Comparison of ENCODE assay signal across 13 cellular contexts in the genomic region with DNA sequence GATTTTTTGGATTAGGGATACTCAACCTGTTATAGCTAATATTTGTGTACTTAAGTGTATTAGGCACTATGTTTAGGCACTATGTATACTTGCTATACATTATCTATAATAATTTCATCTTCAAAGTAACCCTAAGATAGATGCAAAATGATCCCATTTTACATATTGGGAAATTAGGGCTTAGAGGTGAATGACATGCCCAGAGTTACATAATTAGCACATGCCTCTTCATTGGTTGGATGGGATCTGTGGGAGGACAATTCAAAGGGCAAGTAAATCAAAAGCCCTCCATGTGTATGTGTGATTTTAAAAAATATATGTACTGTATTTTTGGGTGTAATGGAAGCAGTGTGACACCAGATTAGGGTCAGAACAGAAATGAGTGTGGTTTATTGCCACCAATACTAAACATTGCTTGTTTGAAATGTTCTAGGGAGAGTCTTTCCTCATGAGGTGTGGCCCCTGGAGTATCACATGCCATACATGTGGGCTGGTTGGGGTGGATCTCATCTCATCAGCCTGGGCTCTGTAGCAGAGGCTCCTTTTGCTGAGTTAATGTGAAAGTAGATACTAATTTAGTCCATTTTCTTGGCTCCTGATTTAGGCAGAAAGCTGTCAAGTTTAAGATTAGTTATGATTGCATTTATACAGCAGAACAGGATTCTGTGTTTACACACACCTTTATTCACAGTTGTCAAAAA. TPM values are rescaled to one million over a fixed set of nuclear protein-coding genes. Genes with fewer than 3 reads are reported as not detected.
DNase-seq lines count a peak whose midpoint lies in the region; ATAC-seq and TF ChIP-seq lines count a peak whose summit lies in the region.
"Had no signal": no experiment of that assay in that cellular context is flagged by ENCODE, and none has a peak within 500 bp of the region (broad histone marks: within the 10 kb centered on the region; RNA-seq: fewer than 3 reads in every experiment).

No MANE protein-coding gene starts in this region.

- H3K36me3 ChIP-seq in CD8-positive, alpha-beta memory T cell (ENCODE audit: insufficient read depth, low read length): no peaks in the 10 kb centered on the region
- H3K36me3 ChIP-seq in A673 (ENCODE audit: insufficient read depth, low read length, poor library complexity, severe bottlenecking): no peaks in the 10 kb centered on the region
- H3K36me3 ChIP-seq: breast epithelium, suprapubic skin had no signal

- no peaks in the 10 kb centered on the region for H3K9me3 Mint-ChIP-seq in natural killer cell treated with Interleukin-12 subunit alpha and Interleukin-12 subunit beta and Interleukin-15 and Interleukin-18, amount 100 ng/mL, for 72 hours
- no peaks in the 10 kb centered on the region for H3K9me3 Mint-ChIP-seq in natural killer cell
- no peaks in the 10 kb centered on the region for H3K9me3 Mint-ChIP-seq in stimulated activated naive CD8-positive, alpha-beta T cell treated with anti-CD3 and anti-CD28 coated beads, Interleukin-15, amount 100 ng/mL, for 72 hours
- no peaks in the 10 kb centered on the region for H3K9me3 Mint-ChIP-seq in CD8-positive, alpha-beta memory T cell

- no peaks in the 10 kb centered on the region for H3K27me3 ChIP-seq in CD8-positive, alpha-beta memory T cell (ENCODE audit: insufficient read depth, low read length, poor library complexity, severe bottlenecking)
- no peaks in the 10 kb centered on the region for H3K27me3 ChIP-seq in A673 (replicated peaks; ENCODE audit: insufficient read depth, low read depth, low read length, poor library complexity)
- H3K27me3 ChIP-seq: breast epithelium, suprapubic skin had no signal

- H3K27ac ChIP-seq in CD8-positive, alpha-beta memory T cell (ENCODE audit: low read depth, low read length): no peak overlapping the region
- no peak overlapping the region for H3K27ac ChIP-seq in A673 (ENCODE audit: low read depth, low read length, poor library complexity, severe bottlenecking)
- H3K27ac ChIP-seq: breast epithelium, suprapubic skin had no signal

- H3K27me3 Mint-ChIP-seq in natural killer cell treated with Interleukin-12 subunit alpha and Interleukin-12 subunit beta and Interleukin-15 and Interleukin-18, amount 100 ng/mL, for 72 hours: no peaks in the 10 kb centered on the region
- H3K27me3 Mint-ChIP-seq in natural killer cell (ENCODE audit: low read depth in 2 of 2): no peaks in the 10 kb centered on the region
- H3K27me3 Mint-ChIP-seq in stimulated activated naive CD8-positive, alpha-beta T cell treated with anti-CD3 and anti-CD28 coated beads, Interleukin-15, amount 100 ng/mL, for 72 hours: no peaks in the 10 kb centered on the region
- no peaks in the 10 kb centered on the region for H3K27me3 Mint-ChIP-seq in CD8-positive, alpha-beta memory T cell

- H3K4me1 Mint-ChIP-seq in natural killer cell treated with Interleukin-12 subunit alpha and Interleukin-12 subunit beta and Interleukin-15 and Interleukin-18, amount 100 ng/mL, for 72 hours (ENCODE audit: low read depth in 2 of 2): peaks cover 18 to 20% of the 10 kb centered on the region in 2 donors
- H3K4me1 Mint-ChIP-seq in natural killer cell: peaks cover 26 to 30% of the 10 kb centered on the region in 2 donors
- H3K4me1 Mint-ChIP-seq in stimulated activated naive CD8-positive, alpha-beta T cell treated with anti-CD3 and anti-CD28 coated beads, Interleukin-15, amount 100 ng/mL, for 72 hours: peaks cover 48% of the 10 kb centered on the region
- H3K4me1 Mint-ChIP-seq in CD8-positive, alpha-beta memory T cell: peaks cover 47 to 70% (median 55%) of the 10 kb centered on the region in 3 donors

- H3K9me3 ChIP-seq in CD8-positive, alpha-beta memory T cell (ENCODE audit: low read length): no peaks in the 10 kb centered on the region
- no peaks in the 10 kb centered on the region for H3K9me3 ChIP-seq in A673 (ENCODE audit: low read depth, low read length, poor library complexity, severe bottlenecking)
- H3K9me3 ChIP-seq: breast epithelium, suprapubic skin had no signal

- H3K4me3 Mint-ChIP-seq in natural killer cell treated with Interleukin-12 subunit alpha and Interleukin-12 subunit beta and Interleukin-15 and Interleukin-18, amount 100 ng/mL, for 72 hours: no peak overlapping the region
- H3K4me3 Mint-ChIP-seq in natural killer cell: no peak overlapping the region
- H3K4me3 Mint-ChIP-seq in stimulated activated naive CD8-positive, alpha-beta T cell treated with anti-CD3 and anti-CD28 coated beads, Interleukin-15, amount 100 ng/mL, for 72 hours: no peak overlapping the region
- no peak overlapping the region for H3K4me3 Mint-ChIP-seq in CD8-positive, alpha-beta memory T cell

- peak; percentile 61 to 91 for ATAC-seq in natural killer cell treated with Interleukin-12 subunit alpha and Interleukin-12 subunit beta and Interleukin-15 and Interleukin-18, amount 100 ng/mL, for 72 hours
- ATAC-seq in natural killer cell (no peak), HG02642 (IDR thresholded peaks at IDR 0.05; ENCODE audit: poor library complexity, unreplicated experiment) (peak; percentile 78), HG03575 (IDR thresholded peaks at IDR 0.05; ENCODE audit: extremely low read depth, insufficient number of reproducible peaks, low FRiP score, unreplicated experiment) (peak; percentile 56), Right ventricle myocardium inferior (no peak)
- peak; percentile 97 for ATAC-seq in stimulated activated naive CD8-positive, alpha-beta T cell treated with anti-CD3 and anti-CD28 coated beads, Interleukin-15, amount 100 ng/mL, for 72 hours

- no peaks in the 10 kb centered on the region for H3K36me3 Mint-ChIP-seq in natural killer cell treated with Interleukin-12 subunit alpha and Interleukin-12 subunit beta and Interleukin-15 and Interleukin-18, amount 100 ng/mL, for 72 hours
- no peaks in the 10 kb centered on the region for H3K36me3 Mint-ChIP-seq in natural killer cell
- H3K36me3 Mint-ChIP-seq in CD8-positive, alpha-beta memory T cell: peaks cover 0 to 31% (median 4%) of the 10 kb centered on the region in 3 donors

- peaks cover 12% of the 10 kb centered on the region for H3K4me1 ChIP-seq in CD8-positive, alpha-beta memory T cell (ENCODE audit: insufficient read depth, low read length)
- peaks cover 4% of the 10 kb centered on the region for H3K4me1 ChIP-seq in A673 (ENCODE audit: insufficient read depth, low read length, poor library complexity, severe bottlenecking)

- POLR2A ChIA-PET in CD8-positive, alpha-beta memory T cell (lab: Charles Lee): no interaction called here
- POLR2A ChIA-PET in A673 (lab: Charles Lee; ENCODE audit: low non-redundant PET): no interaction called here

- no peak for DNase-seq in natural killer cell treated with Interleukin-12 subunit alpha and Interleukin-12 subunit beta and Interleukin-15 and Interleukin-18, amount 100 ng/mL, for 72 hours (ENCODE audit: low spot score)
- DNase-seq in natural killer cell (no peak), A673 (ENCODE audit: low spot score) (no peak), Right ventricle myocardium inferior (ENCODE audit: missing footprints) (no peak)
- DNase-seq in stimulated activated naive CD8-positive, alpha-beta T cell treated with anti-CD3 and anti-CD28 coated beads, Interleukin-15, amount 100 ng/mL, for 72 hours: peak in 1 of 2 donors; percentile 41
- DNase-seq in CD8-positive, alpha-beta memory T cell: no peak
- DNase-seq: activated CD4-positive, alpha-beta T cell treated with anti-CD3 and anti-CD28 coated beads for 4 hours; NCI-H1694 treated with DMSO at 0.1 percent for 48 hours; stimulated activated CD4-positive, alpha-beta T cell treated with anti-CD3 and anti-CD28 coated beads, Interleukin-12 subunit alpha, Interleukin-12 subunit beta, amount 100 ng/mL, for 4 hours had no signal

- peak overlapping the region in 1 of 2 donors; percentile 36 for H3K27ac Mint-ChIP-seq in natural killer cell treated with Interleukin-12 subunit alpha and Interleukin-12 subunit beta and Interleukin-15 and Interleukin-18, amount 100 ng/mL, for 72 hours
- no peak overlapping the region for H3K27ac Mint-ChIP-seq in natural killer cell
- H3K27ac Mint-ChIP-seq in stimulated activated naive CD8-positive, alpha-beta T cell treated with anti-CD3 and anti-CD28 coated beads, Interleukin-15, amount 100 ng/mL, for 72 hours: peak overlapping the region in 1 of 2 donors; percentile 40
- H3K27ac Mint-ChIP-seq in CD8-positive, alpha-beta memory T cell: peak overlapping the region in 1 of 8 donors; percentile 9

- intact Hi-C loops in natural killer cell (cut with micrococcal nuclease) (no loop called here), A673 (cut with micrococcal nuclease; ENCODE audit: unreplicated experiment) (no loop called here), Right ventricle myocardium inferior (cut with DNase I) (loop anchor here (10.0 kb wide), 2 partner anchors 102 to 1528 kb away; no protein-coding TSS in a partner anchor)

- CTCF ChIA-PET in CD8-positive, alpha-beta memory T cell (lab: Charles Lee): no interaction called here
- CTCF ChIA-PET in A673 (lab: Charles Lee): no interaction called here

- no peak for TF ChIP-seq CTCF in natural killer cell (IDR thresholded peaks at IDR 0.05)
- no peak for TF ChIP-seq CTCF in A673 (conservative IDR thresholded peaks at IDR 0.05; ENCODE audit: low read depth, low read length)

- no peak overlapping the region for H3K4me3 ChIP-seq in CD8-positive, alpha-beta memory T cell (ENCODE audit: low read length)
- no peak overlapping the region for H3K4me3 ChIP-seq in A673 (ENCODE audit: low read depth, low read length, poor library complexity, severe bottlenecking)
- H3K4me3 ChIP-seq: breast epithelium, suprapubic skin had no signal

- BruUV-seq in A673 (replicated peaks; lab: Mats Ljungman, UMichigan): no TSS peak

RNA-seq across cellular contexts. Expression of a gene that starts 5.5 kb away (rescaled TPM):
- 10 to 100 TPM; 10.7 to 12.6 TPM for total RNA-seq in natural killer cell treated with Interleukin-12 subunit alpha and Interleukin-12 subunit beta and Interleukin-15 and Interleukin-18, amount 100 ng/mL, for 72 hours
- 10 to 100 TPM in 1 of 3 donors, 1 to 10 TPM in 2; 5.6 to 11.1 (median 9.2) TPM for total RNA-seq in natural killer cell
- 10 to 100 TPM; 11.4 to 12.3 TPM for total RNA-seq in CD8-positive, alpha-beta memory T cell
- polyA plus RNA-seq in CD8-positive, alpha-beta memory T cell: 13.5 TPM
- 9.4 and 9.8 TPM in 2 replicates for total RNA-seq in A673 (2021)
- 9.4 TPM for total RNA-seq in Right ventricle myocardium inferior

RNA-seq across cellular contexts. Expression of a gene that starts 6.0 kb away (rescaled TPM):
- total RNA-seq in natural killer cell treated with Interleukin-12 subunit alpha and Interleukin-12 subunit beta and Interleukin-15 and Interleukin-18, amount 100 ng/mL, for 72 hours: 10 to 100 TPM; 29.2 to 33.9 TPM
- 10 to 100 TPM; 28.7 to 34.4 (median 30.3) TPM for total RNA-seq in natural killer cell
- total RNA-seq in CD8-positive, alpha-beta memory T cell: 10 to 100 TPM; 17.0 to 17.3 TPM
- polyA plus RNA-seq in CD8-positive, alpha-beta memory T cell: 26.6 TPM
- 19.7 and 24.3 TPM in 2 replicates for total RNA-seq in A673 (2021)
- 10.5 TPM for total RNA-seq in Right ventricle myocardium inferior

Comparison
In these comparisons a context has a peak if more than half of its experiments do, and no peak if none do; other contexts are left out.
1. ATAC-seq: peak in natural killer cell treated with Interleukin-12 subunit alpha and Interleukin-12 subunit beta and Interleukin-15 and Interleukin-18, amount 100 ng/mL, for 72 hours (2 of 2), HG02642 (single experiment), HG03575 (single experiment) and stimulated activated naive CD8-positive, alpha-beta T cell treated with anti-CD3 and anti-CD28 coated beads, Interleukin-15, amount 100 ng/mL, for 72 hours (single experiment); none in natural killer cell (0 of 3) and Right ventricle myocardium inferior (single experiment).